Comparison of ENCODE assay signal across 8 cellular contexts in genomic region chr15:40906101-40906946, GRCh38. TPM values are rescaled to one million over a fixed set of nuclear protein-coding genes. Genes with fewer than 3 reads are reported as not detected.
DNase-seq lines count a peak whose midpoint lies in the region; ATAC-seq and TF ChIP-seq lines count a peak whose summit lies in the region.

No MANE protein-coding gene starts in this region.

- no peak for TF ChIP-seq POLR2A in lower leg skin (IDR thresholded peaks at IDR 0.05)

- ATAC-seq in GM18907 (IDR thresholded peaks at IDR 0.05; ENCODE audit: unreplicated experiment) (peak; percentile 62), HG03342 (IDR thresholded peaks at IDR 0.05; ENCODE audit: unreplicated experiment) (peak; percentile 74)

- 3 to 5% methylated on average over 13 to 24 of the region's 35 CpGs for WGBS in lower leg skin, 2 donors

- TF ChIP-seq CTCF in lower leg skin (IDR thresholded peaks at IDR 0.05): peak in 1 of 3 donors; percentile 18

- intact Hi-C loops in lower leg skin (cut with DNase I; ENCODE audit: low total_unique reads): loop anchor here (5.0 to 10.0 kb wide), 2 partner anchors 116 to 278 kb away; no protein-coding TSS in a partner anchor

- DNase-seq in ACHN (peak; percentile 82), NCI-H510A treated with DMSO at 0.1 percent for 48 hours (lab: John Stamatoyannopoulos, UW) (peak; percentile 86), dermis microvascular lymphatic vessel endothelial cell (ENCODE audit: low read depth in 2 of 2) (peak; percentile 93 to 99), lower leg skin (ENCODE audit: low spot score in 2 of 2) (peak; percentile 79 to 96)
- DNase-seq in activated CD4-positive, alpha-beta T cell treated with anti-CD3 and anti-CD28 coated beads, Interleukin-2, amount 50 U/mL, for 24 hours (ENCODE audit: low read depth in 1 of 2, low spot score in 1 of 2): peak; percentile 58 to 62
- peak; percentile 66 to 76 for DNase-seq in stimulated activated CD4-positive, alpha-beta T cell treated with anti-CD3 and anti-CD28 coated beads, Interleukin-4, amount 100 ng/mL, for 4 hours

- in situ Hi-C loops in ACHN (cut with HindIII; ENCODE audit: low pct_ligation_motif_present, low pct_unique_long_range_greater_than_20kb, low sequenced_read_pairs): no loop called here

- H3K4me3 ChIP-seq in lower leg skin (ENCODE audit: low read depth, poor library complexity, severe bottlenecking): peak overlapping the region; percentile 1

RNA-seq across cellular contexts. Expression of gene VPS18, which starts 12.1 kb away (rescaled TPM):
- total RNA-seq in dermis microvascular lymphatic vessel endothelial cell (33.9 and 53.5 TPM in 2 replicates), lower leg skin (10 to 100 TPM; 15.4 to 29.9 (median 25.7) TPM)

RNA-seq across cellular contexts. Expression of gene DLL4, which starts 22.8 kb away (rescaled TPM):
- total RNA-seq in dermis microvascular lymphatic vessel endothelial cell: 76.5 and 79.2 TPM in 2 replicates
- total RNA-seq in lower leg skin: 1 to 10 TPM; 4.0 to 8.3 (median 5.1) TPM

RNA-seq across cellular contexts. Expression of gene RHOV, which starts 32.3 kb away (rescaled TPM):
- total RNA-seq in dermis microvascular lymphatic vessel endothelial cell (under 0.01 TPM in 1 of 2 replicates, not detected in the other), lower leg skin (100 to 1,000 TPM in 1 of 4 donors, 10 to 100 TPM in 3; 78.5 to 111 (median 95.9) TPM)

RNA-seq across cellular contexts. Expression of gene CHAC1, which starts 46.9 kb away (rescaled TPM):
- total RNA-seq in dermis microvascular lymphatic vessel endothelial cell: 1.4 and 1.9 TPM in 2 replicates
- 10 to 100 TPM in 1 of 4 donors, 1 to 10 TPM in 1, under 1 TPM in 1, not detected in 1; 0.81 to 13.6 (median 4.4) TPM for total RNA-seq in lower leg skin

Comparison
In these comparisons a context has a peak if more than half of its experiments do, and no peak if none do; other contexts are left out.
1. Peak in every context shown above with its lines: DNase-seq, ATAC-seq and H3K4me3 ChIP-seq.
2. RNA of gene RHOV, which starts 32.3 kb away (total RNA-seq): 78.5 to 111 TPM in lower leg skin; under 0.01 TPM in dermis microvascular lymphatic vessel endothelial cell; every median in the first group is over 10 times any median in the second.